Comparison of ENCODE assay signal across 8 cellular contexts in genomic region chr12:95547522-95548055, GRCh38. TPM values are rescaled to one million over a fixed set of nuclear protein-coding genes. Genes with fewer than 3 reads are reported as not detected.
A peak's percentile ranks its signal among the peaks of the same experiment; 100 is the strongest.
DNase-seq lines count a peak whose midpoint lies in the region; ATAC-seq and TF ChIP-seq lines count a peak whose summit lies in the region.

No MANE protein-coding gene starts in this region.

- peaks cover 0 to 14% of the 10 kb centered on the region in 2 donors for H3K27me3 ChIP-seq in Peyer's patch

- peak overlapping the region; percentile 56 to 79 (median 58) for H3K4me3 ChIP-seq in Peyer's patch

- H3K27ac Mint-ChIP-seq in osteocyte (ENCODE audit: unreplicated experiment) = no peak overlapping the region

- H3K36me3 ChIP-seq in Peyer's patch = no peaks in the 10 kb centered on the region

- DNase-seq in EH (ENCODE audit: low read depth) = peak; percentile 41
- DNase-seq in Peyer's patch = no peak
- DNase-seq in fibroblast of gingiva (ENCODE audit: low read depth) = peak; percentile 69
- DNase-seq in osteocyte (ENCODE audit: extremely low spot score, unreplicated experiment) = no peak
- no peak for DNase-seq in occipital lobe (lab: John Stamatoyannopoulos, UW)
- no peak for DNase-seq in 8988T

- peaks cover 7% of the 10 kb centered on the region for H3K4me1 Mint-ChIP-seq in osteocyte (ENCODE audit: unreplicated experiment)

- H3K4me1 ChIP-seq in Peyer's patch = no peaks in the 10 kb centered on the region

- peak overlapping the region in 3 of 4 donors; percentile 23 to 72 (median 69) for H3K27ac ChIP-seq in Peyer's patch

- peak overlapping the region; percentile 64 for H3K4me3 Mint-ChIP-seq in osteocyte (ENCODE audit: unreplicated experiment)

- peaks cover 72% of the 10 kb centered on the region for H3K27me3 Mint-ChIP-seq in osteocyte (ENCODE audit: unreplicated experiment)

- no peak for ATAC-seq in GM18867 (IDR thresholded peaks at IDR 0.05; ENCODE audit: unreplicated experiment)
- ATAC-seq in GM19035 (IDR thresholded peaks at IDR 0.05; ENCODE audit: unreplicated experiment) = no peak

- no peak for TF ChIP-seq POLR2A in Peyer's patch (IDR thresholded peaks at IDR 0.05)

- peaks cover 3% of the 10 kb centered on the region for H3K36me3 Mint-ChIP-seq in osteocyte (ENCODE audit: unreplicated experiment)

- TF ChIP-seq CTCF in Peyer's patch (IDR thresholded peaks at IDR 0.05) = no peak
- no peak for TF ChIP-seq CTCF in osteocyte (IDR thresholded peaks at IDR 0.05)

- H3K9me3 Mint-ChIP-seq in osteocyte (ENCODE audit: unreplicated experiment) = peaks cover 7% of the 10 kb centered on the region

- peaks cover 0 to 6% (median 0%) of the 10 kb centered on the region in 4 donors for H3K9me3 ChIP-seq in Peyer's patch

RNA-seq across cellular contexts. Expression of gene USP44, which starts 3.7 kb away (rescaled TPM):
- total RNA-seq in Peyer's patch (1 to 10 TPM in 2 of 4 donors, not detected in 2; 1.2 to 2.9 TPM), osteocyte (0.39 and 0.73 TPM in 2 replicates), occipital lobe (3.6 TPM)

Comparison
In these comparisons a context has a peak if more than half of its experiments do, and no peak if none do; other contexts are left out.
1. DNase-seq: peak in EH (single experiment) and fibroblast of gingiva (single experiment); none in Peyer's patch (0 of 3), osteocyte (single experiment), occipital lobe (single experiment) and 8988T (single experiment).